ENCODE assay signal across 8 cellular contexts in the genomic region with DNA sequence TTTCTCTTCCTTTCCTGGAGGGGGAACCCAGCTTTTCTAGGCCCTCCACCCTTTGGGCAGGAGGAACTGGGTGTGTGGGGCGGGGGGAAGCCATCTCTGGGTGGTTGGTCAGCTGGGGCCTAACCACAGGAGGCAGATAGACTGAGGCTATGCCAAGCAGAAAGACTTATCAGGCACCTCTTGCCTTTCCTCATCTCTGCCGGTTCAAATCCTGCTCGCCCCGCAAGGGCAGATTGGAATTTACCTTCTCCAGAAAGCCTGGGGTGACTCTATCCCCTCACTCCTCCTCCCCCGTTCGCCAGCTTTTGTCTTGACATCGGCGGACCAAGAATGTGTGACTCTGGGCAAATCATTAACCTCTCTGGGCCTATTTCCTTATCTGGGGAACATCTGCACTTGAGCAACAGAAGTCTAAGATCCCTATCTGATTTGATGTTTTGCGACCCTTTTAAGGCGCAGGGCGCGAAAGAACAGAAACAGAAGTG. TPM values are rescaled to one million over a fixed set of nuclear protein-coding genes. Genes with fewer than 3 reads are reported as not detected.
DNase-seq lines count a peak whose midpoint lies in the region; ATAC-seq and TF ChIP-seq lines count a peak whose summit lies in the region.

No MANE protein-coding gene starts in this region.

- no peaks in the 10 kb centered on the region for H3K27me3 Mint-ChIP-seq in CD4-positive, alpha-beta memory T cell

- intact Hi-C loops in CD4-positive, alpha-beta memory T cell (cut with micrococcal nuclease) = loop anchor here (1.0 to 10.0 kb wide), 5 partner anchors 115 to 565 kb away; partner anchors contain the start of genes MTURN, NOD1, PLEKHA8 and ZNRF2
- intact Hi-C loops in PC-9 (cut with micrococcal nuclease; ENCODE audit: unreplicated experiment) = loop anchor here (2.0 to 10.0 kb wide), 2 partner anchors 43 to 89 kb away; partner anchors contain the start of gene GGCT

- H3K4me1 ChIP-seq in CD4-positive, alpha-beta memory T cell (ENCODE audit: insufficient read depth, low read length) = peaks cover 48% of the 10 kb centered on the region
- H3K4me1 ChIP-seq in PC-9 (replicated peaks; ENCODE audit: insufficient read depth) (peaks cover 22% of the 10 kb centered on the region), right atrium auricular region (peaks cover 0 to 26% of the 10 kb centered on the region in 2 donors)

- peaks cover 9 to 30% of the 10 kb centered on the region in 2 donors for H3K36me3 Mint-ChIP-seq in CD4-positive, alpha-beta memory T cell

- peak overlapping the region; percentile 97 for H3K4me3 ChIP-seq in CD4-positive, alpha-beta memory T cell (ENCODE audit: low read length in 2 of 2)
- H3K4me3 ChIP-seq in PC-9 = peak overlapping the region; percentile 77
- H3K4me3 ChIP-seq in right atrium auricular region = peak overlapping the region; percentile 85 to 90
- peak overlapping the region; percentile 100 for H3K4me3 ChIP-seq in skeletal muscle cell (ENCODE audit: low read depth, low read length)

- POLR2A ChIA-PET in CD4-positive, alpha-beta memory T cell (lab: Charles Lee; ENCODE audit: partially characterized antibody) = interaction anchor here (0.7 to 2.0 kb wide), 16 partner anchors 9 to 566 kb away, joined by 3 to 13 read pairs (median 4); partner anchors contain the start of genes MINDY4, MTURN, NOD1 and PLEKHA8
- POLR2A ChIA-PET in PC-9 (lab: Charles Lee; ENCODE audit: unreplicated experiment) = interaction anchor here (0.5 to 0.6 kb wide), 2 partner anchors 44 to 252 kb away, joined by 4 to 7 read pairs; no protein-coding TSS in a partner anchor

- H3K4me3 Mint-ChIP-seq in CD4-positive, alpha-beta memory T cell = peak overlapping the region; percentile 95 to 100 (median 98)

- BruUV-seq in PC-9 (replicated peaks; lab: Mats Ljungman, UMichigan) = TSS peak; percentile 83

- H3K9me3 ChIP-seq in CD4-positive, alpha-beta memory T cell (ENCODE audit: control insufficient read depth in 1 of 2, low read length in 2 of 2) = no peaks in the 10 kb centered on the region
- H3K9me3 ChIP-seq in PC-9 (ENCODE audit: insufficient read depth, low read depth) (no peaks in the 10 kb centered on the region), right atrium auricular region (no peaks in the 10 kb centered on the region)

- peaks cover 90% of the 10 kb centered on the region for H3K79me2 ChIP-seq in PC-9 (ENCODE audit: low read depth)

- ATAC-seq in GM19043 (IDR thresholded peaks at IDR 0.05; ENCODE audit: low read depth, unreplicated experiment) (peak; percentile 37), HG03175 (IDR thresholded peaks at IDR 0.05; ENCODE audit: unreplicated experiment) (peak; percentile 38)

- H3K9me3 Mint-ChIP-seq in CD4-positive, alpha-beta memory T cell = peaks cover 0 to 5% (median 0%) of the 10 kb centered on the region in 8 donors

- H3K27ac Mint-ChIP-seq in CD4-positive, alpha-beta memory T cell = peak overlapping the region; percentile 98 to 100 (median 99)

- peak overlapping the region; percentile 97 for H3K27ac ChIP-seq in CD4-positive, alpha-beta memory T cell (ENCODE audit: low read depth, low read length)
- peak overlapping the region; percentile 83 for H3K27ac ChIP-seq in PC-9
- peak overlapping the region; percentile 94 to 96 for H3K27ac ChIP-seq in right atrium auricular region

- H3K4me2 ChIP-seq in PC-9 = peak overlapping the region; percentile 84

- H4K20me1 ChIP-seq in PC-9 (ENCODE audit: insufficient read depth) = peaks cover 30% of the 10 kb centered on the region

- no peaks in the 10 kb centered on the region for H3K36me3 ChIP-seq in CD4-positive, alpha-beta memory T cell (ENCODE audit: insufficient read depth, low read length)
- H3K36me3 ChIP-seq in PC-9 (ENCODE audit: low read depth) (peaks cover 35% of the 10 kb centered on the region), right atrium auricular region (peaks cover 6% of the 10 kb centered on the region)

- no peaks in the 10 kb centered on the region for H3K9me2 ChIP-seq in PC-9 (ENCODE audit: insufficient read depth)

- TF ChIP-seq CTCF in PC-9 (conservative IDR thresholded peaks at IDR 0.05) (no peak), right atrium auricular region (IDR thresholded peaks at IDR 0.05) (no peak)

- peaks cover 21% of the 10 kb centered on the region; the same call in 1 of the 2 replicates for H3F3A ChIP-seq in PC-9 (ENCODE audit: insufficient read depth, low read depth)

- DNase-seq in CD4-positive, alpha-beta memory T cell = peak in 1 of 5 donors; percentile 60
- DNase-seq in PC-9 (peak in 1 of 2 experiments; percentile 32), right atrium auricular region (ENCODE audit: low spot score) (no peak), skeletal muscle cell (ENCODE audit: low read depth) (no peak), 8988T (no peak)
- peak; percentile 36 for DNase-seq in activated naive CD4-positive, alpha-beta T cell treated with anti-CD3 and anti-CD28 coated beads, Interleukin-2, amount 50 U/mL, for 16 hours

- CTCF ChIA-PET in CD4-positive, alpha-beta memory T cell (lab: Charles Lee; ENCODE audit: partially characterized antibody) = interaction anchor here (1.0 to 1.3 kb wide), 3 partner anchors 30 to 145 kb away, joined by 3 to 7 read pairs (median 3); no protein-coding TSS in a partner anchor
- CTCF ChIA-PET in PC-9 (lab: Charles Lee) = no interaction called here

- peak overlapping the region; percentile 91 for H2AFZ ChIP-seq in PC-9

- H3K4me1 Mint-ChIP-seq in CD4-positive, alpha-beta memory T cell = peaks cover 42 to 81% (median 61%) of the 10 kb centered on the region in 4 donors

- no peaks in the 10 kb centered on the region for H3K27me3 ChIP-seq in CD4-positive, alpha-beta memory T cell (ENCODE audit: insufficient read depth, low read length)
- H3K27me3 ChIP-seq in PC-9 (ENCODE audit: insufficient read depth, low read depth) (no peaks in the 10 kb centered on the region), right atrium auricular region (no peaks in the 10 kb centered on the region)

RNA-seq across cellular contexts. Expression of gene GARS1, which starts 0.6 kb away (rescaled TPM):
- 100 to 1,000 TPM in 1 of 2 experiments, 10 to 100 TPM in 1; 79.8 to 101 TPM for total RNA-seq in CD4-positive, alpha-beta memory T cell
- polyA plus RNA-seq in CD4-positive, alpha-beta memory T cell = 10 to 100 TPM; 74.5 to 80.7 TPM
- total RNA-seq in PC-9 (2021) (272 and 274 TPM in 2 replicates), right atrium auricular region (10 to 100 TPM; 35.5 to 72.6 TPM)
